18 cellular contexts compared by ENCODE assay signal in the genomic region with DNA sequence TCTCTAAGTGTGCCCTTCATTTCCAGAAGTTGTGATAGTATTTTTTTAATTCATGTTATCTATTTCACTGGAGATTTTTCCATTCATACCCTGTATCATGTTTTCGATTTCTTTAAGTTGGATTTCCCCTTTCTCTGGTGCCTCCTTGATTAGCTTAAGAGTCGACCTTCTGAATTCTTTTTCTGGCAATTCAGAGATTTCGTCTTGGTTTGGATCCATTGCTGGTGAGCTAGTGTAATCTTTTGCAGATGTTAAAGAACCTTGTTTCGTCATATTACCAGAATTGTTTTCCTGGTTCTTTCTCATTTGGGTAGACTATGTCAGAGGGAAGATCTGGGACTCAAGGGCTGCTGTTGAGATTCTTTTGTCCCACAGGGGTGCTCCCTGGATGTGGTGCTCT. TPM values are rescaled to one million over a fixed set of nuclear protein-coding genes. Genes with fewer than 3 reads are reported as not detected.
DNase-seq lines count a peak whose midpoint lies in the region; ATAC-seq and TF ChIP-seq lines count a peak whose summit lies in the region.
"Had no signal": no experiment of that assay in that cellular context is flagged by ENCODE, and none has a peak within 500 bp of the region (broad histone marks: within the 10 kb centered on the region; RNA-seq: fewer than 3 reads in every experiment).

No MANE protein-coding gene starts in this region.

- H2AFZ ChIP-seq in GM23338, result no peak overlapping the region

- peaks cover 9% of the 10 kb centered on the region for H3K4me1 ChIP-seq in GM23338 (ENCODE audit: insufficient read depth)

- peaks cover 14% of the 10 kb centered on the region; the same call in 1 of the 2 replicates for H3F3A ChIP-seq in GM23338 (replicated peaks; ENCODE audit: low read depth)

- POLR2A ChIA-PET in activated CD4-positive, alpha-beta T cell treated with anti-CD3 and anti-CD28 coated beads, Interleukin-2, amount 10 ng/mL, durations not matched to agents 7 days and 5 days (lab: Charles Lee), result no interaction called here

- peaks cover 17% of the 10 kb centered on the region for H3K9me3 Mint-ChIP-seq in activated CD4-positive, alpha-beta T cell treated with anti-CD3 and anti-CD28 coated beads, Interleukin-2, amount 10 ng/mL, durations not matched to agents 24 days and 14 days
- peaks cover 22% of the 10 kb centered on the region for H3K9me3 Mint-ChIP-seq in activated CD4-positive, alpha-beta T cell treated with anti-CD3 and anti-CD28 coated beads, Interleukin-2, amount 10 ng/mL, durations not matched to agents 7 days and 5 days
- H3K9me3 Mint-ChIP-seq in activated naive CD8-positive, alpha-beta T cell treated with anti-CD3 and anti-CD28 coated beads for 36 hours, result peaks cover 22% of the 10 kb centered on the region
- H3K9me3 Mint-ChIP-seq in activated naive CD8-positive, alpha-beta T cell treated with anti-CD3 and anti-CD28 coated beads, Interleukin-2, amount 50 U/mL, for 24 hours, result peaks cover 22% of the 10 kb centered on the region
- peaks cover 6% of the 10 kb centered on the region; the same call in 2 of the 3 replicates for H3K9me3 Mint-ChIP-seq in GM23338

- no peak for DNase-seq in activated CD4-positive, alpha-beta T cell treated with anti-CD3 and anti-CD28 coated beads, Interleukin-2, amount 10 ng/mL, durations not matched to agents 24 days and 14 days
- DNase-seq in activated CD4-positive, alpha-beta T cell treated with anti-CD3 and anti-CD28 coated beads, Interleukin-2, amount 10 ng/mL, durations not matched to agents 7 days and 5 days, result no peak
- no peak for DNase-seq in activated naive CD8-positive, alpha-beta T cell treated with anti-CD3 and anti-CD28 coated beads for 36 hours
- DNase-seq in activated naive CD8-positive, alpha-beta T cell treated with anti-CD3 and anti-CD28 coated beads, Interleukin-2, amount 50 U/mL, for 24 hours, result no peak
- DNase-seq in fibroblast of peridontal ligament (ENCODE audit: extremely low read depth) (peak; percentile 60), GM23338 (ENCODE audit: low spot score) (no peak), islet precursor cell (no peak), posterior vena cava (ENCODE audit: low spot score) (no peak)
- DNase-seq: 8988T, GDM1, IMR-90, NCI-H1105, NCI-H2029 treated with DMSO at 0.1 percent for 48 hours, NCI-H226, NCI-H524, NCI-H774 had no signal

- H3K79me2 ChIP-seq in GM23338 (replicated peaks; ENCODE audit: insufficient read depth), result no peaks in the 10 kb centered on the region

- no peaks in the 10 kb centered on the region for H3K36me3 ChIP-seq in GM23338 (ENCODE audit: insufficient read depth)
- H3K36me3 ChIP-seq: BLaER1 treated with 17β-estradiol and CSF1 and Interleukin-3, amounts not matched to agents 10 nM and 100 nM had no signal

- no peak overlapping the region for H3K4me3 ChIP-seq in GM23338
- H3K4me3 ChIP-seq: BLaER1 treated with 17β-estradiol and CSF1 and Interleukin-3, amounts not matched to agents 10 nM and 100 nM had no signal

- TF ChIP-seq CTCF in GM23338 (conservative IDR thresholded peaks at IDR 0.05; ENCODE audit: low read depth in 2 of 2), result no peak

- H4K20me1 ChIP-seq in GM23338 (replicated peaks; ENCODE audit: insufficient read depth), result no peaks in the 10 kb centered on the region
- H4K20me1 ChIP-seq: BLaER1 treated with 17β-estradiol and CSF1 and Interleukin-3, amounts not matched to agents 10 nM and 100 nM had no signal

- H3K4me1 Mint-ChIP-seq in activated CD4-positive, alpha-beta T cell treated with anti-CD3 and anti-CD28 coated beads, Interleukin-2, amount 10 ng/mL, durations not matched to agents 24 days and 14 days, result peaks cover 21% of the 10 kb centered on the region
- peaks cover 29% of the 10 kb centered on the region for H3K4me1 Mint-ChIP-seq in activated CD4-positive, alpha-beta T cell treated with anti-CD3 and anti-CD28 coated beads, Interleukin-2, amount 10 ng/mL, durations not matched to agents 7 days and 5 days
- H3K4me1 Mint-ChIP-seq in activated naive CD8-positive, alpha-beta T cell treated with anti-CD3 and anti-CD28 coated beads for 36 hours, result peaks cover 32% of the 10 kb centered on the region
- H3K4me1 Mint-ChIP-seq in activated naive CD8-positive, alpha-beta T cell treated with anti-CD3 and anti-CD28 coated beads, Interleukin-2, amount 50 U/mL, for 24 hours, result peaks cover 46% of the 10 kb centered on the region
- peaks cover 18% of the 10 kb centered on the region for H3K4me1 Mint-ChIP-seq in GM23338

- H3K36me3 Mint-ChIP-seq in activated CD4-positive, alpha-beta T cell treated with anti-CD3 and anti-CD28 coated beads, Interleukin-2, amount 10 ng/mL, durations not matched to agents 24 days and 14 days (ENCODE audit: low read depth), result peaks cover 7% of the 10 kb centered on the region
- peaks cover 4% of the 10 kb centered on the region for H3K36me3 Mint-ChIP-seq in activated CD4-positive, alpha-beta T cell treated with anti-CD3 and anti-CD28 coated beads, Interleukin-2, amount 10 ng/mL, durations not matched to agents 7 days and 5 days (ENCODE audit: low read depth)
- peaks cover 11% of the 10 kb centered on the region for H3K36me3 Mint-ChIP-seq in activated naive CD8-positive, alpha-beta T cell treated with anti-CD3 and anti-CD28 coated beads for 36 hours
- peaks cover 6% of the 10 kb centered on the region for H3K36me3 Mint-ChIP-seq in activated naive CD8-positive, alpha-beta T cell treated with anti-CD3 and anti-CD28 coated beads, Interleukin-2, amount 50 U/mL, for 24 hours (ENCODE audit: low read depth)
- H3K36me3 Mint-ChIP-seq in GM23338 (ENCODE audit: low read depth), result peaks cover 2% of the 10 kb centered on the region; the same call in 1 of the 3 replicates

- no peak for ATAC-seq in activated naive CD8-positive, alpha-beta T cell treated with anti-CD3 and anti-CD28 coated beads, Interleukin-2, amount 50 U/mL, for 24 hours
- no peak for ATAC-seq in GM23338
- ATAC-seq: Panc1 had no signal

- peaks cover 7% of the 10 kb centered on the region for H3K27me3 Mint-ChIP-seq in activated CD4-positive, alpha-beta T cell treated with anti-CD3 and anti-CD28 coated beads, Interleukin-2, amount 10 ng/mL, durations not matched to agents 24 days and 14 days
- H3K27me3 Mint-ChIP-seq in activated CD4-positive, alpha-beta T cell treated with anti-CD3 and anti-CD28 coated beads, Interleukin-2, amount 10 ng/mL, durations not matched to agents 7 days and 5 days, result peaks cover 11% of the 10 kb centered on the region
- H3K27me3 Mint-ChIP-seq in activated naive CD8-positive, alpha-beta T cell treated with anti-CD3 and anti-CD28 coated beads for 36 hours, result no peaks in the 10 kb centered on the region
- no peaks in the 10 kb centered on the region for H3K27me3 Mint-ChIP-seq in activated naive CD8-positive, alpha-beta T cell treated with anti-CD3 and anti-CD28 coated beads, Interleukin-2, amount 50 U/mL, for 24 hours
- H3K27me3 Mint-ChIP-seq in GM23338 (ENCODE audit: insufficient read depth, low read depth, poor library complexity), result peaks cover 2% of the 10 kb centered on the region

- peak overlapping the region; percentile 20 for H3K27ac Mint-ChIP-seq in activated CD4-positive, alpha-beta T cell treated with anti-CD3 and anti-CD28 coated beads, Interleukin-2, amount 10 ng/mL, durations not matched to agents 24 days and 14 days
- H3K27ac Mint-ChIP-seq in activated CD4-positive, alpha-beta T cell treated with anti-CD3 and anti-CD28 coated beads, Interleukin-2, amount 10 ng/mL, durations not matched to agents 7 days and 5 days, result no peak overlapping the region
- H3K27ac Mint-ChIP-seq in activated naive CD8-positive, alpha-beta T cell treated with anti-CD3 and anti-CD28 coated beads for 36 hours, result peak overlapping the region; percentile 40
- H3K27ac Mint-ChIP-seq in activated naive CD8-positive, alpha-beta T cell treated with anti-CD3 and anti-CD28 coated beads, Interleukin-2, amount 50 U/mL, for 24 hours, result no peak overlapping the region
- no peak overlapping the region for H3K27ac Mint-ChIP-seq in GM23338

- H3K4me3 Mint-ChIP-seq in activated CD4-positive, alpha-beta T cell treated with anti-CD3 and anti-CD28 coated beads, Interleukin-2, amount 10 ng/mL, durations not matched to agents 24 days and 14 days, result no peak overlapping the region
- H3K4me3 Mint-ChIP-seq in activated CD4-positive, alpha-beta T cell treated with anti-CD3 and anti-CD28 coated beads, Interleukin-2, amount 10 ng/mL, durations not matched to agents 7 days and 5 days, result no peak overlapping the region
- H3K4me3 Mint-ChIP-seq in activated naive CD8-positive, alpha-beta T cell treated with anti-CD3 and anti-CD28 coated beads for 36 hours, result no peak overlapping the region
- no peak overlapping the region for H3K4me3 Mint-ChIP-seq in activated naive CD8-positive, alpha-beta T cell treated with anti-CD3 and anti-CD28 coated beads, Interleukin-2, amount 50 U/mL, for 24 hours
- H3K4me3 Mint-ChIP-seq in GM23338, result no peak overlapping the region

- CTCF ChIA-PET in activated CD4-positive, alpha-beta T cell treated with anti-CD3 and anti-CD28 coated beads, Interleukin-2, amount 10 ng/mL, durations not matched to agents 7 days and 5 days (lab: Charles Lee), result interaction anchor here (1.0 to 3.0 kb wide), 4 partner anchors 10 to 39 kb away, joined by 3 to 14 read pairs (median 3); no protein-coding TSS in a partner anchor

- H3K27me3 ChIP-seq in GM23338 (ENCODE audit: insufficient read depth), result no peaks in the 10 kb centered on the region
- H3K27me3 ChIP-seq: BLaER1 treated with 17β-estradiol and CSF1 and Interleukin-3, amounts not matched to agents 10 nM and 100 nM had no signal

- no peaks in the 10 kb centered on the region for H3K9me2 ChIP-seq in GM23338 (ENCODE audit: insufficient read depth)

- no peak overlapping the region for H3K27ac ChIP-seq in GM23338 (ENCODE audit: low read depth)
- H3K27ac ChIP-seq: BLaER1 treated with 17β-estradiol and CSF1 and Interleukin-3, amounts not matched to agents 10 nM and 100 nM had no signal

- intact Hi-C loops in activated CD4-positive, alpha-beta T cell treated with anti-CD3 and anti-CD28 coated beads, Interleukin-2, amount 10 ng/mL, durations not matched to agents 24 days and 14 days (cut with micrococcal nuclease), result no loop called here
- intact Hi-C loops in posterior vena cava (cut with DNase I), result no loop called here

- H3K4me2 ChIP-seq in GM23338, result no peak overlapping the region
- H3K4me2 ChIP-seq: BLaER1 treated with 17β-estradiol and CSF1 and Interleukin-3, amounts not matched to agents 10 nM and 100 nM had no signal

RNA-seq across cellular contexts. Expression of a gene that starts 9.1 kb away (rescaled TPM):
- total RNA-seq in activated CD4-positive, alpha-beta T cell treated with anti-CD3 and anti-CD28 coated beads, Interleukin-2, amount 10 ng/mL, durations not matched to agents 24 days and 14 days, result 83.9 and 88.5 TPM in 2 replicates
- 10 to 100 TPM; 69.3 to 78.2 TPM for total RNA-seq in activated CD4-positive, alpha-beta T cell treated with anti-CD3 and anti-CD28 coated beads, Interleukin-2, amount 10 ng/mL, durations not matched to agents 7 days and 5 days
- 10 to 100 TPM; 72.2 to 74.1 TPM for total RNA-seq in activated naive CD8-positive, alpha-beta T cell treated with anti-CD3 and anti-CD28 coated beads for 36 hours
- total RNA-seq in GM23338 (2014; rRNA removed; shearing (Covaris generic)), result 29.9 and 43.9 TPM in 2 replicates
- polyA plus RNA-seq in GM23338 (2016; fragmentation: Nextera tagmentation; extraction: Ambion mirVana), result 15.2 and 22.2 TPM in 2 replicates
- 10 to 100 TPM; 47.8 to 52.4 TPM for total RNA-seq in posterior vena cava

RNA-seq across cellular contexts. Expression of a gene that starts 27.7 kb away (rescaled TPM):
- 98.7 and 99.6 TPM in 2 replicates for total RNA-seq in activated CD4-positive, alpha-beta T cell treated with anti-CD3 and anti-CD28 coated beads, Interleukin-2, amount 10 ng/mL, durations not matched to agents 24 days and 14 days
- total RNA-seq in activated CD4-positive, alpha-beta T cell treated with anti-CD3 and anti-CD28 coated beads, Interleukin-2, amount 10 ng/mL, durations not matched to agents 7 days and 5 days, result 10 to 100 TPM; 35.0 to 43.6 TPM
- total RNA-seq in activated naive CD8-positive, alpha-beta T cell treated with anti-CD3 and anti-CD28 coated beads for 36 hours, result 10 to 100 TPM; 50.0 to 50.3 TPM
- total RNA-seq in GM23338 (2014; rRNA removed; shearing (Covaris generic)), result 60.2 and 61.4 TPM in 2 replicates
- polyA plus RNA-seq in GM23338 (2016; fragmentation: Nextera tagmentation; extraction: Ambion mirVana), result 33.9 and 34.8 TPM in 2 replicates
- total RNA-seq in posterior vena cava, result 10 to 100 TPM; 25.4 to 29.2 TPM

RNA-seq across cellular contexts. Expression of a gene that starts 59.9 kb away (rescaled TPM):
- 187 and 198 TPM in 2 replicates for total RNA-seq in activated CD4-positive, alpha-beta T cell treated with anti-CD3 and anti-CD28 coated beads, Interleukin-2, amount 10 ng/mL, durations not matched to agents 24 days and 14 days
- total RNA-seq in activated CD4-positive, alpha-beta T cell treated with anti-CD3 and anti-CD28 coated beads, Interleukin-2, amount 10 ng/mL, durations not matched to agents 7 days and 5 days, result 100 to 1,000 TPM; 264 to 266 TPM
- total RNA-seq in activated naive CD8-positive, alpha-beta T cell treated with anti-CD3 and anti-CD28 coated beads for 36 hours, result 100 to 1,000 TPM; 136 TPM
- total RNA-seq in GM23338 (2014; rRNA removed; shearing (Covaris generic)), result 126 and 144 TPM in 2 replicates
- 119 and 126 TPM in 2 replicates for polyA plus RNA-seq in GM23338 (2016; fragmentation: Nextera tagmentation; extraction: Ambion mirVana)
- 100 to 1,000 TPM; 297 to 327 TPM for total RNA-seq in posterior vena cava

Comparison
In these comparisons a context has a peak if more than half of its experiments do, and no peak if none do; other contexts are left out.
1. H3K27ac Mint-ChIP-seq: peak in activated CD4-positive, alpha-beta T cell treated with anti-CD3 and anti-CD28 coated beads, Interleukin-2, amount 10 ng/mL, durations not matched to agents 24 days and 14 days (single experiment) and activated naive CD8-positive, alpha-beta T cell treated with anti-CD3 and anti-CD28 coated beads for 36 hours (single experiment); none in activated CD4-positive, alpha-beta T cell treated with anti-CD3 and anti-CD28 coated beads, Interleukin-2, amount 10 ng/mL, durations not matched to agents 7 days and 5 days (single experiment), activated naive CD8-positive, alpha-beta T cell treated with anti-CD3 and anti-CD28 coated beads, Interleukin-2, amount 50 U/mL, for 24 hours (single experiment) and GM23338 (single experiment).